In the genomic region with DNA sequence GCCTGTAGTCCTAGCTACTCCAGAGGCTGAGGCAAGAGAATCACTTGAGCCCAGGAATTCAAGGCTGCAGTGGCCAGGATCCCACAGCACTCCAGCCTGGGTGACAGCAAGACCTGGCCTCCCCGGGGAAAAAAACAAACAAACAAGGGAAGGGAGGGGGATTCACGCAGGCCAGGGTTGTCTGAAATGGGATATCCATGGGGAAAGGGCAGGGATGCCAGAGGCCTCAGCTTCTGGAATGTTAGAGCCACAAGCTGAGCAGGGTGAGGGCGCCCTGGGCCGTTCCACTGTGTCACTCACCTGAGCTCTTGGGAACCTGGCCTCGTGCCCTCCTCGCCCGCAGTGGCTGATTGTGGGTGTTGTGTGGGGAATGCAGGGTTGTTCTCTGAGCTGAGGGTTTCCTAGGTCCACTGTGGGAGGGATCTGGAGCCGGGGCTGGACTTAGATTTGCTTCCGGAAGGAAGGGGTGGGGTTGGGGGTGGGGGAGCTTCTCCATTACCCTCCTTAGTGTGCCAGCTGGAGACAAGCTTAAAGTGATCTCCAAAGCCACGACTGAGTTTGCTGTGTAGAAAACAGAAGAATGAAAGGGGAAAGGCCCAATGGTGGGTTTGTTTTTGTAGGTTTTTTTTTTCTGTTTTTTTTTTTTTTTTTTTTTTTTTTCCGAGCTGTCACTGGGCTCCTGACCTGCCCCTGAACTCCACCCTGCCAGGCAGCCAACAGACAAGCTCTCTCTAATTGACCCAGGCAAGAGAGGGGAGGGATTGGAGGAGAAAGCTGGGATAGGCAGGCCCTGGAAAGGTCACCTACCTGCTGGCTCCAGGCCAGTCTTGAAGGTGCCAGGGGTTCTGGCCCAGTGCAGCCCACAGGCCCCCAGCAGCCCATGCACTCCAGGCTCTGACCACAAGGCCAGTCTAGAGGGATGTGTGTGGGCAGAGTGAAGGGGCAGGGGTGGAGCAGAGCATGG, we compare ENCODE assay signal across 9 cellular contexts. TPM values are rescaled to one million over a fixed set of nuclear protein-coding genes. Genes with fewer than 3 reads are reported as not detected.
A peak's percentile ranks its signal among the peaks of the same experiment; 100 is the strongest.
DNase-seq lines count a peak whose midpoint lies in the region; ATAC-seq and TF ChIP-seq lines count a peak whose summit lies in the region.
"Had no signal": no experiment of that assay in that cellular context is flagged by ENCODE, and none has a peak within 500 bp of the region (broad histone marks: within the 10 kb centered on the region; RNA-seq: fewer than 3 reads in every experiment).

TSS of gene SULT1A1 (minus strand) at position 414 of the 964 bp plus-strand sequence. CDS start 1,189 bp downstream, outside the sequence.

- H3K27ac ChIP-seq in mesendoderm (ENCODE audit: low read depth, low read length) (no peak within 1 kb of the TSS), transverse colon (peak within 1 kb of the TSS; percentile 74 to 84 (median 78))

- no peak within 1 kb of the TSS for H2BK5ac ChIP-seq in mesendoderm (ENCODE audit: low read length)

- H3K4me2 ChIP-seq in mesendoderm (ENCODE audit: low read length), result no peak within 1 kb of the TSS

- H3K4me3 ChIP-seq in cardiac fibroblast (replicated peaks in 1 of 2; ENCODE audit: low read depth in 2 of 2, low read length in 2 of 2) (peak within 1 kb of the TSS in 1 of 2 donors; percentile 33), mesendoderm (ENCODE audit: low read length) (no peak within 1 kb of the TSS), transverse colon (peak within 1 kb of the TSS; percentile 0 to 40 (median 28))

- H4K5ac ChIP-seq in mesendoderm (ENCODE audit: low read length), result no peak within 1 kb of the TSS

- intact Hi-C loops in transverse colon (cut with DNase I; ENCODE audit: low total_unique reads), result no loop called here

- no peaks in the 10 kb centered on the region for H3K9me3 ChIP-seq in transverse colon

- no peak for TF ChIP-seq CTCF in cardiac fibroblast (IDR thresholded peaks at IDR 0.05; ENCODE audit: low read depth, low read length)
- TF ChIP-seq CTCF in transverse colon (IDR thresholded peaks at IDR 0.05), result no peak
- no peak for TF ChIP-seq CTCF in GM20000 (IDR thresholded peaks at IDR 0.05; ENCODE audit: extremely low read depth, missing control alignments)

- no peak for ATAC-seq in activated T-cell treated with anti-CD3 and anti-CD28 coated beads, Interleukin-2, amount 50 U/mL, for 72 hours (replicated peaks in 1 of 2)

- H2BK120ac ChIP-seq in mesendoderm (ENCODE audit: low read depth, low read length), result no peak within 1 kb of the TSS

- H3K27me3 ChIP-seq in mesendoderm (ENCODE audit: insufficient read depth, low read length, poor library complexity) (no peaks in the 10 kb centered on the region), transverse colon (no peaks in the 10 kb centered on the region)

- no peak within 1 kb of the TSS for H4K8ac ChIP-seq in mesendoderm (ENCODE audit: low read depth, low read length)

- no peaks in the 10 kb centered on the region for H3K4me1 ChIP-seq in mesendoderm (ENCODE audit: control insufficient read depth, low read depth, low read length)
- peaks cover 12 to 30% (median 21%) of the 10 kb centered on the region in 4 donors for H3K4me1 ChIP-seq in transverse colon

- no peaks in the 10 kb centered on the region for H3K79me2 ChIP-seq in mesendoderm (ENCODE audit: control insufficient read depth, insufficient read depth, low read length)

- no peak for DNase-seq in activated T-cell treated with anti-CD3 and anti-CD28 coated beads, Interleukin-2, amount 50 U/mL, for 72 hours
- DNase-seq in activated T-cell treated with anti-CD3 and anti-CD28 coated beads for 4 hours (no peak), cardiac fibroblast (ENCODE audit: low read depth in 2 of 2) (peak; percentile 6 to 72), mesendoderm (peak; percentile 48), transverse colon (peak; percentile 96), NCI-H187 (lab: John Stamatoyannopoulos, UW) (no peak), GM20000 (ENCODE audit: low spot score) (no peak)
- no peak for DNase-seq in stimulated activated CD4-positive, alpha-beta T cell treated with anti-CD3 and anti-CD28 coated beads, Interleukin-2, amount 100 ng/mL, for 48 hours

- peaks cover 19% of the 10 kb centered on the region for H3K4me1 Mint-ChIP-seq in activated T-cell treated with anti-CD3 and anti-CD28 coated beads, Interleukin-2, amount 50 U/mL, for 72 hours (ENCODE audit: low read depth)

- no peak for TF ChIP-seq EP300 in transverse colon (IDR thresholded peaks at IDR 0.05; ENCODE audit: low read depth)

- no peaks in the 10 kb centered on the region for H3K27me3 Mint-ChIP-seq in activated T-cell treated with anti-CD3 and anti-CD28 coated beads, Interleukin-2, amount 50 U/mL, for 72 hours (ENCODE audit: low read depth)
- H3K27me3 Mint-ChIP-seq: CD8-positive, alpha-beta memory T cell had no signal

- H3K36me3 ChIP-seq in mesendoderm (ENCODE audit: control insufficient read depth, insufficient read depth, low read length) (no peaks in the 10 kb centered on the region), transverse colon (no peaks in the 10 kb centered on the region)

- H3K4me3 Mint-ChIP-seq in activated T-cell treated with anti-CD3 and anti-CD28 coated beads, Interleukin-2, amount 50 U/mL, for 72 hours, result no peak within 1 kb of the TSS
- H3K4me3 Mint-ChIP-seq: CD8-positive, alpha-beta memory T cell had no signal

- H3K23ac ChIP-seq in mesendoderm (ENCODE audit: low read length), result peak within 1 kb of the TSS; percentile 15

- no peak within 1 kb of the TSS for H2AK5ac ChIP-seq in mesendoderm (ENCODE audit: low read length)

- peak; percentile 71 for TF ChIP-seq POLR2A in transverse colon (IDR thresholded peaks at IDR 0.05)

- peak within 1 kb of the TSS; percentile 44 for H3K27ac Mint-ChIP-seq in activated T-cell treated with anti-CD3 and anti-CD28 coated beads, Interleukin-2, amount 50 U/mL, for 72 hours

- peak within 1 kb of the TSS; percentile 70 for H3K56ac ChIP-seq in mesendoderm (ENCODE audit: low read length)

- no peak within 1 kb of the TSS for H3K18ac ChIP-seq in mesendoderm (ENCODE audit: low read length)

- in situ Hi-C loops in transverse colon (cut with MboI; ENCODE audit: low pct_ligation_motif_present in 1 of 4, low pct_unique_long_range_greater_than_20kb in 1 of 4, low sequenced_read_pairs in 3 of 4), result no loop called here

- no peak within 1 kb of the TSS for H3K4ac ChIP-seq in mesendoderm (ENCODE audit: low read depth, low read length)

- no peaks in the 10 kb centered on the region for H3K9me3 Mint-ChIP-seq in activated T-cell treated with anti-CD3 and anti-CD28 coated beads, Interleukin-2, amount 50 U/mL, for 72 hours
- H3K9me3 Mint-ChIP-seq: CD8-positive, alpha-beta memory T cell had no signal

- WGBS in mesendoderm (ENCODE audit: extremely low coverage, insufficient coverage, low lambda C conversion rate), result no CpG with 5 or more reads among the region's 11 CpGs
- whole genome bisulfite sequencing in transverse colon (ENCODE audit: low coverage in 1 of 2), 2 donors, result 11 to 34% methylated on average over 3 to 11 of the region's 11 CpGs

- no peaks in the 10 kb centered on the region for H3K79me1 ChIP-seq in mesendoderm (ENCODE audit: low read length)

- no peaks in the 10 kb centered on the region for H3K36me3 Mint-ChIP-seq in activated T-cell treated with anti-CD3 and anti-CD28 coated beads, Interleukin-2, amount 50 U/mL, for 72 hours (ENCODE audit: insufficient read depth in 2 of 2)

- H2BK15ac ChIP-seq in mesendoderm (replicated peaks; ENCODE audit: low read depth), result no peak within 1 kb of the TSS

- peak within 1 kb of the TSS; percentile 36 for H3K9ac ChIP-seq in mesendoderm (ENCODE audit: low read length)

RNA-seq across cellular contexts. Expression of gene SULT1A1, which starts in this region (rescaled TPM):
- total RNA-seq in activated T-cell treated with anti-CD3 and anti-CD28 coated beads, Interleukin-2, amount 50 U/mL, for 72 hours, result 10 to 100 TPM; 12.7 to 18.6 TPM
- polyA plus RNA-seq in mesendoderm (2013, experiment 1 of 2), result 2.1 TPM
- polyA plus RNA-seq in mesendoderm (2013, experiment 2 of 2), result 2.5 TPM
- 100 to 1,000 TPM; 137 to 455 (median 280) TPM for total RNA-seq in transverse colon

Comparison
In these comparisons a context has a peak if more than half of its experiments do, and no peak if none do; other contexts are left out.
1. RNA of gene SULT1A1 (total RNA-seq): 137 to 455 TPM in transverse colon; 12.7 to 18.6 TPM in activated T-cell treated with anti-CD3 and anti-CD28 coated beads, Interleukin-2, amount 50 U/mL, for 72 hours; every median in the first group is over 4 times any median in the second.
2. DNase-seq: peak in cardiac fibroblast (2 of 2), mesendoderm (single experiment) and transverse colon (single experiment); none in activated T-cell treated with anti-CD3 and anti-CD28 coated beads, Interleukin-2, amount 50 U/mL, for 72 hours (0 of 2), activated T-cell treated with anti-CD3 and anti-CD28 coated beads for 4 hours (single experiment), NCI-H187 (0 of 2), stimulated activated CD4-positive, alpha-beta T cell treated with anti-CD3 and anti-CD28 coated beads, Interleukin-2, amount 100 ng/mL, for 48 hours (0 of 2) and GM20000 (single experiment).